Comparison of ENCODE assay signal across 11 cellular contexts in the genomic region with DNA sequence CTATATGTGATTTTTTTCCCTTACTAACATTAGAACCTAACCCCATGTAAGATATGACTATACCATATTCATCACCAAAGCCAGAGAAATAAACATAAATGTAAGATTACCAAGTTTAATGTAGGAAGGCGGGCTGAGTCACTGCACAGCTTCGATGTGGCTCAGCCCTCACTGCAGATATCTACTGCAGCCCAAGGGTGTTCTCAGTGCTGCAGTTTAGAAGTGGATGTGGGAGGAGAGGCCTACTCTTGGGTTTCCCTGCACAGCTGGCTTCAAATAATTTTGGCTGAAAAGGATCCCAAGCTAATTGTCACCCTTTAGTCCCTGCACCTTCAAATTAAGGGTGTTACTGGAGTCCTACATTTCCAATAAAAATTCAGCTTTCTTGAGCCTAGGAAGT. TPM values are rescaled to one million over a fixed set of nuclear protein-coding genes. Genes with fewer than 3 reads are reported as not detected.
A peak's percentile ranks its signal among the peaks of the same experiment; 100 is the strongest.
DNase-seq lines count a peak whose midpoint lies in the region; ATAC-seq and TF ChIP-seq lines count a peak whose summit lies in the region.
"Had no signal": no experiment of that assay in that cellular context is flagged by ENCODE, and none has a peak within 500 bp of the region (broad histone marks: within the 10 kb centered on the region; RNA-seq: fewer than 3 reads in every experiment).

No MANE protein-coding gene starts in this region.

- no peaks in the 10 kb centered on the region for H3K27me3 Mint-ChIP-seq in stimulated activated naive CD8-positive, alpha-beta T cell treated with anti-CD3 and anti-CD28 coated beads, Interleukin-15, Interleukin-2, amounts not matched to agents 100 ng/mL and 50 ng/mL, for 24 hours
- H3K27me3 Mint-ChIP-seq in naive thymus-derived CD8-positive, alpha-beta T cell, result no peaks in the 10 kb centered on the region
- no peaks in the 10 kb centered on the region for H3K27me3 Mint-ChIP-seq in WTC11 (ENCODE audit: low read depth)

- H3K4me3 ChIP-seq in fibroblast of pulmonary artery (replicated peaks; ENCODE audit: low read depth, low read length) (no peak overlapping the region), stomach (no peak overlapping the region)

- no peak for TF ChIP-seq EP300 in stomach (IDR thresholded peaks at IDR 0.05)

- WGBS in stomach, 5 donors, result 54 to 63% (median 59%) methylated on average over 2 of the region's 2 CpGs

- peak overlapping the region; percentile 47 for H3K4me3 Mint-ChIP-seq in stimulated activated naive CD8-positive, alpha-beta T cell treated with anti-CD3 and anti-CD28 coated beads, Interleukin-15, Interleukin-2, amounts not matched to agents 100 ng/mL and 50 ng/mL, for 24 hours
- H3K4me3 Mint-ChIP-seq in naive thymus-derived CD8-positive, alpha-beta T cell, result peak overlapping the region in 1 of 10 donors; percentile 19
- H3K4me3 Mint-ChIP-seq in WTC11, result no peak overlapping the region

- H3K36me3 Mint-ChIP-seq in stimulated activated naive CD8-positive, alpha-beta T cell treated with anti-CD3 and anti-CD28 coated beads, Interleukin-15, Interleukin-2, amounts not matched to agents 100 ng/mL and 50 ng/mL, for 24 hours (ENCODE audit: low read depth), result peaks cover 67% of the 10 kb centered on the region
- peaks cover 0 to 46% (median 8%) of the 10 kb centered on the region in 3 donors for H3K36me3 Mint-ChIP-seq in naive thymus-derived CD8-positive, alpha-beta T cell
- peaks cover 22% of the 10 kb centered on the region for H3K36me3 Mint-ChIP-seq in WTC11

- TF ChIP-seq POLR2A in stomach (IDR thresholded peaks at IDR 0.05), result no peak

- H3K27me3 ChIP-seq in stomach, result no peaks in the 10 kb centered on the region
- H3K27me3 ChIP-seq: BE2C had no signal

- peak overlapping the region; percentile 90 for H3K27ac Mint-ChIP-seq in stimulated activated naive CD8-positive, alpha-beta T cell treated with anti-CD3 and anti-CD28 coated beads, Interleukin-15, Interleukin-2, amounts not matched to agents 100 ng/mL and 50 ng/mL, for 24 hours
- H3K27ac Mint-ChIP-seq in naive thymus-derived CD8-positive, alpha-beta T cell, result peak overlapping the region in 3 of 10 donors; percentile 23 to 60 (median 28)
- no peak overlapping the region for H3K27ac Mint-ChIP-seq in WTC11

- CTCF ChIA-PET in WTC11 (lab: Charles Lee), result no interaction called here

- peak; percentile 68 for ATAC-seq in Right ventricle myocardium superior (ENCODE audit: poor library complexity)
- no peak for ATAC-seq in Right ventricle myocardium inferior
- ATAC-seq in naive thymus-derived CD8-positive, alpha-beta T cell, result no peak
- ATAC-seq in WTC11, result no peak

- TF ChIP-seq CTCF in fibroblast of pulmonary artery (IDR thresholded peaks at IDR 0.05; ENCODE audit: low read length, missing control alignments), result no peak
- TF ChIP-seq CTCF in stomach (IDR thresholded peaks at IDR 0.05), result no peak
- TF ChIP-seq CTCF in WTC11 (IDR thresholded peaks at IDR 0.05), result no peak

- no peaks in the 10 kb centered on the region for H3K9me3 ChIP-seq in stomach
- H3K9me3 ChIP-seq: BE2C had no signal

- H3K4me1 ChIP-seq in stomach, result peaks cover 16 to 97% (median 50%) of the 10 kb centered on the region in 4 donors

- H3K27ac ChIP-seq in stomach, result no peak overlapping the region
- H3K27ac ChIP-seq: parathyroid adenoma had no signal

- intact Hi-C loops in Right ventricle myocardium superior (cut with DNase I), result no loop called here
- intact Hi-C loops in Right ventricle myocardium inferior (cut with DNase I), result no loop called here
- intact Hi-C loops in stomach (cut with DNase I; ENCODE audit: low total_unique reads), result no loop called here

- H3K4me1 Mint-ChIP-seq in stimulated activated naive CD8-positive, alpha-beta T cell treated with anti-CD3 and anti-CD28 coated beads, Interleukin-15, Interleukin-2, amounts not matched to agents 100 ng/mL and 50 ng/mL, for 24 hours (ENCODE audit: low read depth), result peaks cover 70% of the 10 kb centered on the region
- H3K4me1 Mint-ChIP-seq in naive thymus-derived CD8-positive, alpha-beta T cell, result peaks cover 22 to 66% (median 53%) of the 10 kb centered on the region in 4 donors
- peaks cover 41% of the 10 kb centered on the region for H3K4me1 Mint-ChIP-seq in WTC11

- DNase-seq in Right ventricle myocardium superior (no peak), Right ventricle myocardium inferior (ENCODE audit: missing footprints) (no peak), fibroblast of pulmonary artery (ENCODE audit: low read depth) (peak; percentile 38), stomach (no peak), WTC11 (ENCODE audit: low spot score) (no peak)
- DNase-seq in activated CD4-positive, alpha-beta T cell treated with anti-CD3 and anti-CD28 coated beads, Interleukin-2, amount 50 U/mL, for 48 hours, result peak; percentile 59 to 72
- DNase-seq in naive thymus-derived CD8-positive, alpha-beta T cell, result no peak
- DNase-seq: BE2C, NCI-H146 had no signal

- no peaks in the 10 kb centered on the region for H3K9me3 Mint-ChIP-seq in stimulated activated naive CD8-positive, alpha-beta T cell treated with anti-CD3 and anti-CD28 coated beads, Interleukin-15, Interleukin-2, amounts not matched to agents 100 ng/mL and 50 ng/mL, for 24 hours
- H3K9me3 Mint-ChIP-seq in naive thymus-derived CD8-positive, alpha-beta T cell, result no peaks in the 10 kb centered on the region
- no peaks in the 10 kb centered on the region for H3K9me3 Mint-ChIP-seq in WTC11

- POLR2A ChIA-PET in naive thymus-derived CD8-positive, alpha-beta T cell (lab: Charles Lee), result interaction anchor here (0.7 kb wide), 1 partner anchor 58 kb away, joined by 3 read pairs; no protein-coding TSS in a partner anchor
- POLR2A ChIA-PET in WTC11 (lab: Charles Lee), result no interaction called here

- peaks cover 0 to 18% (median 12%) of the 10 kb centered on the region in 4 donors for H3K36me3 ChIP-seq in stomach

TF ChIP-seq in WTC11, 78 proteins besides CTCF, POLR2A, EP300 and RAD21 (continues in another document):
- TF ChIP-seq EMX1 (CRISPR knock-in tag; IDR thresholded peaks at IDR 0.05) (no peak), TCF7 (CRISPR knock-in tag; IDR thresholded peaks at IDR 0.05; ENCODE audit: low read depth) (no peak), FOXK1 (CRISPR knock-in tag; IDR thresholded peaks at IDR 0.05) (no peak), JAZF1 (CRISPR knock-in tag; IDR thresholded peaks at IDR 0.05) (no peak), ATF1 (CRISPR knock-in tag; IDR thresholded peaks at IDR 0.05) (no peak), ZBTB21 (CRISPR knock-in tag; IDR thresholded peaks at IDR 0.05; ENCODE audit: borderline replicate concordance) (no peak), SOX15 (CRISPR knock-in tag; IDR thresholded peaks at IDR 0.05) (no peak), CBFB (CRISPR knock-in tag; IDR thresholded peaks at IDR 0.05; ENCODE audit: low read depth) (no peak)
- TF ChIP-seq, protein P1, sequence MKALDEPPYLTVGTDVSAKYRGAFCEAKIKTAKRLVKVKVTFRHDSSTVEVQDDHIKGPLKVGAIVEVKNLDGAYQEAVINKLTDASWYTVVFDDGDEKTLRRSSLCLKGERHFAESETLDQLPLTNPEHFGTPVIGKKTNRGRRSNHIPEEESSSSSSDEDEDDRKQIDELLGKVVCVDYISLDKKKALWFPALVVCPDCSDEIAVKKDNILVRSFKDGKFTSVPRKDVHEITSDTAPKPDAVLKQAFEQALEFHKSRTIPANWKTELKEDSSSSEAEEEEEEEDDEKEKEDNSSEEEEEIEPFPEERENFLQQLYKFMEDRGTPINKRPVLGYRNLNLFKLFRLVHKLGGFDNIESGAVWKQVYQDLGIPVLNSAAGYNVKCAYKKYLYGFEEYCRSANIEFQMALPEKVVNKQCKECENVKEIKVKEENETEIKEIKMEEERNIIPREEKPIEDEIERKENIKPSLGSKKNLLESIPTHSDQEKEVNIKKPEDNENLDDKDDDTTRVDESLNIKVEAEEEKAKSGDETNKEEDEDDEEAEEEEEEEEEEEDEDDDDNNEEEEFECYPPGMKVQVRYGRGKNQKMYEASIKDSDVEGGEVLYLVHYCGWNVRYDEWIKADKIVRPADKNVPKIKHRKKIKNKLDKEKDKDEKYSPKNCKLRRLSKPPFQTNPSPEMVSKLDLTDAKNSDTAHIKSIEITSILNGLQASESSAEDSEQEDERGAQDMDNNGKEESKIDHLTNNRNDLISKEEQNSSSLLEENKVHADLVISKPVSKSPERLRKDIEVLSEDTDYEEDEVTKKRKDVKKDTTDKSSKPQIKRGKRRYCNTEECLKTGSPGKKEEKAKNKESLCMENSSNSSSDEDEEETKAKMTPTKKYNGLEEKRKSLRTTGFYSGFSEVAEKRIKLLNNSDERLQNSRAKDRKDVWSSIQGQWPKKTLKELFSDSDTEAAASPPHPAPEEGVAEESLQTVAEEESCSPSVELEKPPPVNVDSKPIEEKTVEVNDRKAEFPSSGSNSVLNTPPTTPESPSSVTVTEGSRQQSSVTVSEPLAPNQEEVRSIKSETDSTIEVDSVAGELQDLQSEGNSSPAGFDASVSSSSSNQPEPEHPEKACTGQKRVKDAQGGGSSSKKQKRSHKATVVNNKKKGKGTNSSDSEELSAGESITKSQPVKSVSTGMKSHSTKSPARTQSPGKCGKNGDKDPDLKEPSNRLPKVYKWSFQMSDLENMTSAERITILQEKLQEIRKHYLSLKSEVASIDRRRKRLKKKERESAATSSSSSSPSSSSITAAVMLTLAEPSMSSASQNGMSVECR (CRISPR knock-in tag; IDR thresholded peaks at IDR 0.05; ENCODE audit: borderline replicate concordance), result no peak
- TF ChIP-seq, protein P2, sequence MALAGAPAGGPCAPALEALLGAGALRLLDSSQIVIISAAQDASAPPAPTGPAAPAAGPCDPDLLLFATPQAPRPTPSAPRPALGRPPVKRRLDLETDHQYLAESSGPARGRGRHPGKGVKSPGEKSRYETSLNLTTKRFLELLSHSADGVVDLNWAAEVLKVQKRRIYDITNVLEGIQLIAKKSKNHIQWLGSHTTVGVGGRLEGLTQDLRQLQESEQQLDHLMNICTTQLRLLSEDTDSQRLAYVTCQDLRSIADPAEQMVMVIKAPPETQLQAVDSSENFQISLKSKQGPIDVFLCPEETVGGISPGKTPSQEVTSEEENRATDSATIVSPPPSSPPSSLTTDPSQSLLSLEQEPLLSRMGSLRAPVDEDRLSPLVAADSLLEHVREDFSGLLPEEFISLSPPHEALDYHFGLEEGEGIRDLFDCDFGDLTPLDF (CRISPR knock-in tag; IDR thresholded peaks at IDR 0.05), result no peak

RNA-seq across cellular contexts. Expression of a gene that starts 9.2 kb away (rescaled TPM):
- total RNA-seq in Right ventricle myocardium superior (149 TPM), Right ventricle myocardium inferior (155 TPM), stomach (100 to 1,000 TPM in 2 of 5 donors, 10 to 100 TPM in 2, 1 to 10 TPM in 1; 8.4 to 263 (median 88.7) TPM), WTC11 (2021) (203 to 217 TPM (median 212 TPM) in 3 replicates)
- total RNA-seq in naive thymus-derived CD8-positive, alpha-beta T cell, result 100 to 1,000 TPM in 1 of 2 experiments, 10 to 100 TPM in 1; 87.6 to 134 TPM
- polyA plus RNA-seq in naive thymus-derived CD8-positive, alpha-beta T cell, result 10 to 100 TPM; 42.0 to 55.8 (median 44.5) TPM
- 10 to 100 TPM; 23.8 to 39.9 (median 34.2) TPM for polyA plus RNA-seq in stomach

RNA-seq across cellular contexts. Expression of a gene that starts 30.9 kb away (rescaled TPM):
- total RNA-seq in Right ventricle myocardium superior (7.4 TPM), Right ventricle myocardium inferior (7.9 TPM), stomach (10 to 100 TPM in 4 of 5 donors, 1 to 10 TPM in 1; 1.2 to 26.2 (median 20.6) TPM), WTC11 (2021) (29.2 to 33.3 TPM (median 32.1 TPM) in 3 replicates)
- 10 to 100 TPM; 21.4 to 23.2 TPM for total RNA-seq in naive thymus-derived CD8-positive, alpha-beta T cell
- polyA plus RNA-seq in naive thymus-derived CD8-positive, alpha-beta T cell, result 1 to 10 TPM; 2.3 to 5.6 (median 5.0) TPM
- 10 to 100 TPM in 1 of 3 donors, 1 to 10 TPM in 2; 2.1 to 10.1 (median 6.4) TPM for polyA plus RNA-seq in stomach

Comparison
In these comparisons a context has a peak if more than half of its experiments do, and no peak if none do; other contexts are left out.
1. DNase-seq: peak in activated CD4-positive, alpha-beta T cell treated with anti-CD3 and anti-CD28 coated beads, Interleukin-2, amount 50 U/mL, for 48 hours (2 of 2) and fibroblast of pulmonary artery (single experiment); none in Right ventricle myocardium superior (single experiment), Right ventricle myocardium inferior (single experiment), naive thymus-derived CD8-positive, alpha-beta T cell (0 of 10), stomach (single experiment) and WTC11 (single experiment).